In the genomic region with DNA sequence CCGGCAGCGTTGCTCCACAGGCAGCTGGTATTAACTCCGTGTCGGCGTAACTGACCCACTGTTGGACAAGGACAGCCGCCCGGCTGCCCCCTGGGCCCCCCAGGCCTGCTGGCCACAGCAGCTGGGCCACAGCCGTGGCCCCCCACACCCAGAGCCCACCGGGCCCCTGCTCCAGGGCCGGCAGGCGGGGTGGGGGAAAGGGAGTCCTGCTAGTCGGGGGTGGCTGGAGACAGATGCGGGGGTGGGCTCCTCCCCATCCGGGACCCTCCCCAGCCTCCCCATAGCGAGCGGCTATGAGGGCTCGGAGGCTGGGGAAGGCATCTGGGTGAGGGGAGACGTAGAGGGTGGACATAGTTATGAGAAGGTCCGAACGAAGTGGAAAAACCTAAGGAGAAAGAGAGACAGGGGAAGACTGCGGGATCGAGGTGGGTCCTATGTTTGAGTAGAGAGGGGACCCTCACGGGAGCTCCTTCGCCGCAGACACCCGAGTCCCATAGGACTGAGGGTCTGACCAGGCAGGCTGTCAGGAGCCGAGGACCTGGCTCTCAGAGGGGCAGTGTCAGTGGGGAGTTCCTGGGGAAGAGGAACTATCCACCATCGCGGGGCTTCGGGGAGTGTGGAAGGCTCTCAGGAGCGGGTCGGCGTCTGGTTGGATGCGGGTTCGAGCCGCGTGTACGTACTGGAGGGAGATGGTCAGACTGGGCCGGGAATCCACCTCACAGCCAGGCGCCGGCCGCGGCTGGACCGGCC, we compare ENCODE assay signal across 1 cellular context.
TF ChIP-seq lines count a peak whose summit lies in the region.

No MANE protein-coding gene starts in this region.

TF ChIP-seq in IMR-90, 13 proteins besides CTCF, POLR2A, EP300 and RAD21:
- TF ChIP-seq FOS (IDR thresholded peaks at IDR 0.05; ENCODE audit: low read depth, low read length) (no peak), CHD1 (IDR thresholded peaks at IDR 0.05; ENCODE audit: low read depth, low read length) (no peak), MXI1 (IDR thresholded peaks at IDR 0.05; ENCODE audit: borderline replicate concordance, low read depth, low read length) (no peak), RFX5 (IDR thresholded peaks at IDR 0.05; ENCODE audit: low read depth, low read length) (no peak), BHLHE40 (IDR thresholded peaks at IDR 0.05; ENCODE audit: low read depth, low read length) (no peak), CEBPB (IDR thresholded peaks at IDR 0.05; ENCODE audit: low read depth, low read length) (no peak), SMC3 (IDR thresholded peaks at IDR 0.05; ENCODE audit: low read depth, low read length) (no peak), RCOR1 (IDR thresholded peaks at IDR 0.05; ENCODE audit: insufficient replicate concordance, low read length) (no peak), MAFK (IDR thresholded peaks at IDR 0.05; ENCODE audit: low read depth, low read length) (no peak), MAZ (IDR thresholded peaks at IDR 0.05; ENCODE audit: borderline replicate concordance, low read depth, low read length) (no peak; the same call in 1 of the 2 replicates), NFE2L2 (IDR thresholded peaks at IDR 0.05; ENCODE audit: low read depth, low read length) (no peak)
- TF ChIP-seq, protein P1, sequence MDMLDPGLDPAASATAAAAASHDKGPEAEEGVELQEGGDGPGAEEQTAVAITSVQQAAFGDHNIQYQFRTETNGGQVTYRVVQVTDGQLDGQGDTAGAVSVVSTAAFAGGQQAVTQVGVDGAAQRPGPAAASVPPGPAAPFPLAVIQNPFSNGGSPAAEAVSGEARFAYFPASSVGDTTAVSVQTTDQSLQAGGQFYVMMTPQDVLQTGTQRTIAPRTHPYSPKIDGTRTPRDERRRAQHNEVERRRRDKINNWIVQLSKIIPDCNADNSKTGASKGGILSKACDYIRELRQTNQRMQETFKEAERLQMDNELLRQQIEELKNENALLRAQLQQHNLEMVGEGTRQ (IDR thresholded peaks at IDR 0.05; ENCODE audit: low read depth, low read length), result no peak
- TF ChIP-seq, protein P2, sequence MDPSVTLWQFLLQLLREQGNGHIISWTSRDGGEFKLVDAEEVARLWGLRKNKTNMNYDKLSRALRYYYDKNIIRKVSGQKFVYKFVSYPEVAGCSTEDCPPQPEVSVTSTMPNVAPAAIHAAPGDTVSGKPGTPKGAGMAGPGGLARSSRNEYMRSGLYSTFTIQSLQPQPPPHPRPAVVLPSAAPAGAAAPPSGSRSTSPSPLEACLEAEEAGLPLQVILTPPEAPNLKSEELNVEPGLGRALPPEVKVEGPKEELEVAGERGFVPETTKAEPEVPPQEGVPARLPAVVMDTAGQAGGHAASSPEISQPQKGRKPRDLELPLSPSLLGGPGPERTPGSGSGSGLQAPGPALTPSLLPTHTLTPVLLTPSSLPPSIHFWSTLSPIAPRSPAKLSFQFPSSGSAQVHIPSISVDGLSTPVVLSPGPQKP (IDR thresholded peaks at IDR 0.05; ENCODE audit: borderline replicate concordance, low read depth, low read length), result no peak
